ENCODE assay signal across 2 cellular contexts in the genomic region with DNA sequence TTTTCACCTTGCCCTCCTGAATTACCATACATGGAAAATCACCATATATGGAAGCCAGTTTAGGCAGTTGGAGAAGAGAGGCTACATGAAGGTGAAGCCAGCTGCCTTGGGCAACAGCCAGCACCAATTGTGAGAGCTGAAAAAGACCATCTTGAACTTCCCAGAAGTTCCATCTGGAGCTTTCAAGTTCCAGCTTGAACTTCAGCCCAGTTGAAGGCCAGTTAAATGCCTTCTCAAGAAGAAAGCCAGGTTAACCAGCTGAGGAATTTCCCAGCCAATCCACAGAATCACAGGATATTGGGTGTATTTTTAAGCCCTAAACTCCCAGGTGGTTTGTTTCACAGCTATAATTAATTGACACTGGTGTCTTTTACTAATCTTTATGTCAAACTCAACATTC.
TF ChIP-seq lines count a peak whose summit lies in the region.

No MANE protein-coding gene starts in this region.

TF ChIP-seq in GM23338, 12 proteins besides CTCF, POLR2A, EP300 and RAD21 (continues in another document):
- TF ChIP-seq, protein P1, sequence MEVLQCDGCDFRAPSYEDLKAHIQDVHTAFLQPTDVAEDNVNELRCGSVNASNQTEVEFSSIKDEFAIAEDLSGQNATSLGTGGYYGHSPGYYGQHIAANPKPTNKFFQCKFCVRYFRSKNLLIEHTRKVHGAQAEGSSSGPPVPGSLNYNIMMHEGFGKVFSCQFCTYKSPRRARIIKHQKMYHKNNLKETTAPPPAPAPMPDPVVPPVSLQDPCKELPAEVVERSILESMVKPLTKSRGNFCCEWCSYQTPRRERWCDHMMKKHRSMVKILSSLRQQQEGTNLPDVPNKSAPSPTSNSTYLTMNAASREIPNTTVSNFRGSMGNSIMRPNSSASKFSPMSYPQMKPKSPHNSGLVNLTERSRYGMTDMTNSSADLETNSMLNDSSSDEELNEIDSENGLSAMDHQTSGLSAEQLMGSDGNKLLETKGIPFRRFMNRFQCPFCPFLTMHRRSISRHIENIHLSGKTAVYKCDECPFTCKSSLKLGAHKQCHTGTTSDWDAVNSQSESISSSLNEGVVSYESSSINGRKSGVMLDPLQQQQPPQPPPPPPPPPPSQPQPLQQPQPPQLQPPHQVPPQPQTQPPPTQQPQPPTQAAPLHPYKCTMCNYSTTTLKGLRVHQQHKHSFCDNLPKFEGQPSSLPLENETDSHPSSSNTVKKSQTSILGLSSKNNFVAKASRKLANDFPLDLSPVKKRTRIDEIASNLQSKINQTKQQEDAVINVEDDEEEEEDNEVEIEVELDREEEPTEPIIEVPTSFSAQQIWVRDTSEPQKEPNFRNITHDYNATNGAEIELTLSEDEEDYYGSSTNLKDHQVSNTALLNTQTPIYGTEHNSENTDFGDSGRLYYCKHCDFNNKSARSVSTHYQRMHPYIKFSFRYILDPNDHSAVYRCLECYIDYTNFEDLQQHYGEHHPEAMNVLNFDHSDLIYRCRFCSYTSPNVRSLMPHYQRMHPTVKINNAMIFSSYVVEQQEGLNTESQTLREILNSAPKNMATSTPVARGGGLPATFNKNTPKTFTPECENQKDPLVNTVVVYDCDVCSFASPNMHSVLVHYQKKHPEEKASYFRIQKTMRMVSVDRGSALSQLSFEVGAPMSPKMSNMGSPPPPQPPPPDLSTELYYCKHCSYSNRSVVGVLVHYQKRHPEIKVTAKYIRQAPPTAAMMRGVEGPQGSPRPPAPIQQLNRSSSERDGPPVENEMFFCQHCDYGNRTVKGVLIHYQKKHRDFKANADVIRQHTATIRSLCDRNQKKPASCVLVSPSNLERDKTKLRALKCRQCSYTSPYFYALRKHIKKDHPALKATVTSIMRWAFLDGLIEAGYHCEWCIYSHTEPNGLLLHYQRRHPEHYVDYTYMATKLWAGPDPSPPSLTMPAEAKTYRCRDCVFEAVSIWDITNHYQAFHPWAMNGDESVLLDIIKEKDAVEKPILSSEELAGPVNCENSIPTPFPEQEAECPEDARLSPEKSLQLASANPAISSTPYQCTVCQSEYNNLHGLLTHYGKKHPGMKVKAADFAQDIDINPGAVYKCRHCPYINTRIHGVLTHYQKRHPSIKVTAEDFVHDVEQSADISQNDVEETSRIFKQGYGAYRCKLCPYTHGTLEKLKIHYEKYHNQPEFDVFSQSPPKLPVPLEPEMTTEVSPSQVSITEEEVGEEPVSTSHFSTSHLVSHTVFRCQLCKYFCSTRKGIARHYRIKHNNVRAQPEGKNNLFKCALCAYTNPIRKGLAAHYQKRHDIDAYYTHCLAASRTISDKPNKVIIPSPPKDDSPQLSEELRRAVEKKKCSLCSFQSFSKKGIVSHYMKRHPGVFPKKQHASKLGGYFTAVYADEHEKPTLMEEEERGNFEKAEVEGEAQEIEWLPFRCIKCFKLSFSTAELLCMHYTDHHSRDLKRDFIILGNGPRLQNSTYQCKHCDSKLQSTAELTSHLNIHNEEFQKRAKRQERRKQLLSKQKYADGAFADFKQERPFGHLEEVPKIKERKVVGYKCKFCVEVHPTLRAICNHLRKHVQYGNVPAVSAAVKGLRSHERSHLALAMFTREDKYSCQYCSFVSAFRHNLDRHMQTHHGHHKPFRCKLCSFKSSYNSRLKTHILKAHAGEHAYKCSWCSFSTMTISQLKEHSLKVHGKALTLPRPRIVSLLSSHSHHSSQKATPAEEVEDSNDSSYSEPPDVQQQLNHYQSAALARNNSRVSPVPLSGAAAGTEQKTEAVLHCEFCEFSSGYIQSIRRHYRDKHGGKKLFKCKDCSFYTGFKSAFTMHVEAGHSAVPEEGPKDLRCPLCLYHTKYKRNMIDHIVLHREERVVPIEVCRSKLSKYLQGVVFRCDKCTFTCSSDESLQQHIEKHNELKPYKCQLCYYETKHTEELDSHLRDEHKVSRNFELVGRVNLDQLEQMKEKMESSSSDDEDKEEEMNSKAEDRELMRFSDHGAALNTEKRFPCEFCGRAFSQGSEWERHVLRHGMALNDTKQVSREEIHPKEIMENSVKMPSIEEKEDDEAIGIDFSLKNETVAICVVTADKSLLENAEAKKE (CRISPR knock-in tag; IDR thresholded peaks at IDR 0.05): no peak
- TF ChIP-seq EZH2 (IDR thresholded peaks at IDR 0.05; ENCODE audit: low read depth, unreplicated experiment) (no peak), POLR2AphosphoS5 (IDR thresholded peaks at IDR 0.05; ENCODE audit: low read depth) (no peak), ZNF114 (CRISPR knock-in tag; IDR thresholded peaks at IDR 0.05) (no peak), ZNF331 (CRISPR knock-in tag; IDR thresholded peaks at IDR 0.05; ENCODE audit: low read depth) (no peak), STAT1 (IDR thresholded peaks at IDR 0.05; ENCODE audit: unreplicated experiment) (no peak), JUNB (IDR thresholded peaks at IDR 0.05; ENCODE audit: unreplicated experiment) (no peak), EZH2phosphoT487 (IDR thresholded peaks at IDR 0.05; ENCODE audit: unreplicated experiment) (no peak)
- TF ChIP-seq, protein P2, sequence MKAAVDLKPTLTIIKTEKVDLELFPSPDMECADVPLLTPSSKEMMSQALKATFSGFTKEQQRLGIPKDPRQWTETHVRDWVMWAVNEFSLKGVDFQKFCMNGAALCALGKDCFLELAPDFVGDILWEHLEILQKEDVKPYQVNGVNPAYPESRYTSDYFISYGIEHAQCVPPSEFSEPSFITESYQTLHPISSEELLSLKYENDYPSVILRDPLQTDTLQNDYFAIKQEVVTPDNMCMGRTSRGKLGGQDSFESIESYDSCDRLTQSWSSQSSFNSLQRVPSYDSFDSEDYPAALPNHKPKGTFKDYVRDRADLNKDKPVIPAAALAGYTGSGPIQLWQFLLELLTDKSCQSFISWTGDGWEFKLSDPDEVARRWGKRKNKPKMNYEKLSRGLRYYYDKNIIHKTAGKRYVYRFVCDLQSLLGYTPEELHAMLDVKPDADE (IDR thresholded peaks at IDR 0.05): no peak
- TF ChIP-seq, protein P3, sequence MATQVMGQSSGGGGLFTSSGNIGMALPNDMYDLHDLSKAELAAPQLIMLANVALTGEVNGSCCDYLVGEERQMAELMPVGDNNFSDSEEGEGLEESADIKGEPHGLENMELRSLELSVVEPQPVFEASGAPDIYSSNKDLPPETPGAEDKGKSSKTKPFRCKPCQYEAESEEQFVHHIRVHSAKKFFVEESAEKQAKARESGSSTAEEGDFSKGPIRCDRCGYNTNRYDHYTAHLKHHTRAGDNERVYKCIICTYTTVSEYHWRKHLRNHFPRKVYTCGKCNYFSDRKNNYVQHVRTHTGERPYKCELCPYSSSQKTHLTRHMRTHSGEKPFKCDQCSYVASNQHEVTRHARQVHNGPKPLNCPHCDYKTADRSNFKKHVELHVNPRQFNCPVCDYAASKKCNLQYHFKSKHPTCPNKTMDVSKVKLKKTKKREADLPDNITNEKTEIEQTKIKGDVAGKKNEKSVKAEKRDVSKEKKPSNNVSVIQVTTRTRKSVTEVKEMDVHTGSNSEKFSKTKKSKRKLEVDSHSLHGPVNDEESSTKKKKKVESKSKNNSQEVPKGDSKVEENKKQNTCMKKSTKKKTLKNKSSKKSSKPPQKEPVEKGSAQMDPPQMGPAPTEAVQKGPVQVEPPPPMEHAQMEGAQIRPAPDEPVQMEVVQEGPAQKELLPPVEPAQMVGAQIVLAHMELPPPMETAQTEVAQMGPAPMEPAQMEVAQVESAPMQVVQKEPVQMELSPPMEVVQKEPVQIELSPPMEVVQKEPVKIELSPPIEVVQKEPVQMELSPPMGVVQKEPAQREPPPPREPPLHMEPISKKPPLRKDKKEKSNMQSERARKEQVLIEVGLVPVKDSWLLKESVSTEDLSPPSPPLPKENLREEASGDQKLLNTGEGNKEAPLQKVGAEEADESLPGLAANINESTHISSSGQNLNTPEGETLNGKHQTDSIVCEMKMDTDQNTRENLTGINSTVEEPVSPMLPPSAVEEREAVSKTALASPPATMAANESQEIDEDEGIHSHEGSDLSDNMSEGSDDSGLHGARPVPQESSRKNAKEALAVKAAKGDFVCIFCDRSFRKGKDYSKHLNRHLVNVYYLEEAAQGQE (IDR thresholded peaks at IDR 0.05; ENCODE audit: unreplicated experiment): no peak

TF ChIP-seq in K562, 482 proteins besides CTCF, POLR2A, EP300 and RAD21 (continued from another document and continues in another):
- TF ChIP-seq, protein P4, sequence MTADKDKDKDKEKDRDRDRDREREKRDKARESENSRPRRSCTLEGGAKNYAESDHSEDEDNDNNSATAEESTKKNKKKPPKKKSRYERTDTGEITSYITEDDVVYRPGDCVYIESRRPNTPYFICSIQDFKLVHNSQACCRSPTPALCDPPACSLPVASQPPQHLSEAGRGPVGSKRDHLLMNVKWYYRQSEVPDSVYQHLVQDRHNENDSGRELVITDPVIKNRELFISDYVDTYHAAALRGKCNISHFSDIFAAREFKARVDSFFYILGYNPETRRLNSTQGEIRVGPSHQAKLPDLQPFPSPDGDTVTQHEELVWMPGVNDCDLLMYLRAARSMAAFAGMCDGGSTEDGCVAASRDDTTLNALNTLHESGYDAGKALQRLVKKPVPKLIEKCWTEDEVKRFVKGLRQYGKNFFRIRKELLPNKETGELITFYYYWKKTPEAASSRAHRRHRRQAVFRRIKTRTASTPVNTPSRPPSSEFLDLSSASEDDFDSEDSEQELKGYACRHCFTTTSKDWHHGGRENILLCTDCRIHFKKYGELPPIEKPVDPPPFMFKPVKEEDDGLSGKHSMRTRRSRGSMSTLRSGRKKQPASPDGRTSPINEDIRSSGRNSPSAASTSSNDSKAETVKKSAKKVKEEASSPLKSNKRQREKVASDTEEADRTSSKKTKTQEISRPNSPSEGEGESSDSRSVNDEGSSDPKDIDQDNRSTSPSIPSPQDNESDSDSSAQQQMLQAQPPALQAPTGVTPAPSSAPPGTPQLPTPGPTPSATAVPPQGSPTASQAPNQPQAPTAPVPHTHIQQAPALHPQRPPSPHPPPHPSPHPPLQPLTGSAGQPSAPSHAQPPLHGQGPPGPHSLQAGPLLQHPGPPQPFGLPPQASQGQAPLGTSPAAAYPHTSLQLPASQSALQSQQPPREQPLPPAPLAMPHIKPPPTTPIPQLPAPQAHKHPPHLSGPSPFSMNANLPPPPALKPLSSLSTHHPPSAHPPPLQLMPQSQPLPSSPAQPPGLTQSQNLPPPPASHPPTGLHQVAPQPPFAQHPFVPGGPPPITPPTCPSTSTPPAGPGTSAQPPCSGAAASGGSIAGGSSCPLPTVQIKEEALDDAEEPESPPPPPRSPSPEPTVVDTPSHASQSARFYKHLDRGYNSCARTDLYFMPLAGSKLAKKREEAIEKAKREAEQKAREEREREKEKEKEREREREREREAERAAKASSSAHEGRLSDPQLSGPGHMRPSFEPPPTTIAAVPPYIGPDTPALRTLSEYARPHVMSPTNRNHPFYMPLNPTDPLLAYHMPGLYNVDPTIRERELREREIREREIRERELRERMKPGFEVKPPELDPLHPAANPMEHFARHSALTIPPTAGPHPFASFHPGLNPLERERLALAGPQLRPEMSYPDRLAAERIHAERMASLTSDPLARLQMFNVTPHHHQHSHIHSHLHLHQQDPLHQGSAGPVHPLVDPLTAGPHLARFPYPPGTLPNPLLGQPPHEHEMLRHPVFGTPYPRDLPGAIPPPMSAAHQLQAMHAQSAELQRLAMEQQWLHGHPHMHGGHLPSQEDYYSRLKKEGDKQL (CRISPR knock-in tag; IDR thresholded peaks at IDR 0.05; ENCODE audit: borderline replicate concordance): no peak
- TF ChIP-seq RHOXF2B (CRISPR knock-in tag; conservative IDR thresholded peaks at IDR 0.05) (no peak), IFI16 (CRISPR knock-in tag; IDR thresholded peaks at IDR 0.05) (0 out of 2 replicates have a peak, but pooled peaks have one; percentile 34), SIN3A (IDR thresholded peaks at IDR 0.05; ENCODE audit: borderline replicate concordance in 2 of 2, control insufficient read depth in 1 of 2, low read depth in 2 of 2, low read length in 2 of 2) (no peak), RFX7 (CRISPR knock-in tag; IDR thresholded peaks at IDR 0.05) (no peak), ETV1 (tag; conservative IDR thresholded peaks at IDR 0.05; ENCODE audit: low read depth) (no peak), U2AF1 (optimal IDR thresholded peaks at IDR 0.05; ENCODE audit: low read depth, low read length) (no peak), ZNF584 (CRISPR knock-in tag; IDR thresholded peaks at IDR 0.05; ENCODE audit: low read depth) (no peak), MCM5 (IDR thresholded peaks at IDR 0.05; ENCODE audit: low read depth) (no peak), YBX1 (IDR thresholded peaks at IDR 0.05) (no peak), CHD2 (IDR thresholded peaks at IDR 0.05; ENCODE audit: low read depth, low read length) (no peak), GABPB1 (CRISPR knock-in tag; IDR thresholded peaks at IDR 0.05) (no peak), TCF7 (IDR thresholded peaks at IDR 0.05; ENCODE audit: borderline replicate concordance) (no peak), ELF2 (CRISPR knock-in tag; IDR thresholded peaks at IDR 0.05) (0 out of 2 replicates have a peak, but pooled peaks have one; percentile 23), ZNF707 (CRISPR knock-in tag; conservative IDR thresholded peaks at IDR 0.05) (no peak)
- TF ChIP-seq, protein P5, sequence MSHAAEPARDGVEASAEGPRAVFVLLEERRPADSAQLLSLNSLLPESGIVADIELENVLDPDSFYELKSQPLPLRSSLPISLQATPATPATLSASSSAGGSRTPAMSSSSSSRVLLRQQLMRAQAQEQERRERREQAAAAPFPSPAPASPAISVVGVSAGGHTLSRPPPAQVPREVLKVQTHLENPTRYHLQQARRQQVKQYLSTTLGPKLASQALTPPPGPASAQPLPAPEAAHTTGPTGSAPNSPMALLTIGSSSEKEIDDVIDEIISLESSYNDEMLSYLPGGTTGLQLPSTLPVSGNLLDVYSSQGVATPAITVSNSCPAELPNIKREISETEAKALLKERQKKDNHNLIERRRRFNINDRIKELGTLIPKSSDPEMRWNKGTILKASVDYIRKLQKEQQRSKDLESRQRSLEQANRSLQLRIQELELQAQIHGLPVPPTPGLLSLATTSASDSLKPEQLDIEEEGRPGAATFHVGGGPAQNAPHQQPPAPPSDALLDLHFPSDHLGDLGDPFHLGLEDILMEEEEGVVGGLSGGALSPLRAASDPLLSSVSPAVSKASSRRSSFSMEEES (CRISPR knock-in tag; IDR thresholded peaks at IDR 0.05): no peak
- TF ChIP-seq, protein P6, sequence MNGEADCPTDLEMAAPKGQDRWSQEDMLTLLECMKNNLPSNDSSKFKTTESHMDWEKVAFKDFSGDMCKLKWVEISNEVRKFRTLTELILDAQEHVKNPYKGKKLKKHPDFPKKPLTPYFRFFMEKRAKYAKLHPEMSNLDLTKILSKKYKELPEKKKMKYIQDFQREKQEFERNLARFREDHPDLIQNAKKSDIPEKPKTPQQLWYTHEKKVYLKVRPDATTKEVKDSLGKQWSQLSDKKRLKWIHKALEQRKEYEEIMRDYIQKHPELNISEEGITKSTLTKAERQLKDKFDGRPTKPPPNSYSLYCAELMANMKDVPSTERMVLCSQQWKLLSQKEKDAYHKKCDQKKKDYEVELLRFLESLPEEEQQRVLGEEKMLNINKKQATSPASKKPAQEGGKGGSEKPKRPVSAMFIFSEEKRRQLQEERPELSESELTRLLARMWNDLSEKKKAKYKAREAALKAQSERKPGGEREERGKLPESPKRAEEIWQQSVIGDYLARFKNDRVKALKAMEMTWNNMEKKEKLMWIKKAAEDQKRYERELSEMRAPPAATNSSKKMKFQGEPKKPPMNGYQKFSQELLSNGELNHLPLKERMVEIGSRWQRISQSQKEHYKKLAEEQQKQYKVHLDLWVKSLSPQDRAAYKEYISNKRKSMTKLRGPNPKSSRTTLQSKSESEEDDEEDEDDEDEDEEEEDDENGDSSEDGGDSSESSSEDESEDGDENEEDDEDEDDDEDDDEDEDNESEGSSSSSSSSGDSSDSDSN (IDR thresholded peaks at IDR 0.05; ENCODE audit: borderline replicate concordance in 1 of 2, low read depth in 2 of 2, low read length in 2 of 2): no peak
- TF ChIP-seq, protein P7, sequence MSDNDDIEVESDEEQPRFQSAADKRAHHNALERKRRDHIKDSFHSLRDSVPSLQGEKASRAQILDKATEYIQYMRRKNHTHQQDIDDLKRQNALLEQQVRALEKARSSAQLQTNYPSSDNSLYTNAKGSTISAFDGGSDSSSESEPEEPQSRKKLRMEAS (CRISPR knock-in tag; IDR thresholded peaks at IDR 0.05): no peak
- TF ChIP-seq, protein P8, sequence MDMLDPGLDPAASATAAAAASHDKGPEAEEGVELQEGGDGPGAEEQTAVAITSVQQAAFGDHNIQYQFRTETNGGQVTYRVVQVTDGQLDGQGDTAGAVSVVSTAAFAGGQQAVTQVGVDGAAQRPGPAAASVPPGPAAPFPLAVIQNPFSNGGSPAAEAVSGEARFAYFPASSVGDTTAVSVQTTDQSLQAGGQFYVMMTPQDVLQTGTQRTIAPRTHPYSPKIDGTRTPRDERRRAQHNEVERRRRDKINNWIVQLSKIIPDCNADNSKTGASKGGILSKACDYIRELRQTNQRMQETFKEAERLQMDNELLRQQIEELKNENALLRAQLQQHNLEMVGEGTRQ (CRISPR knock-in tag; IDR thresholded peaks at IDR 0.05): 0 out of 2 replicates have a peak, but pooled peaks have one; percentile 0
